In the genomic region with DNA sequence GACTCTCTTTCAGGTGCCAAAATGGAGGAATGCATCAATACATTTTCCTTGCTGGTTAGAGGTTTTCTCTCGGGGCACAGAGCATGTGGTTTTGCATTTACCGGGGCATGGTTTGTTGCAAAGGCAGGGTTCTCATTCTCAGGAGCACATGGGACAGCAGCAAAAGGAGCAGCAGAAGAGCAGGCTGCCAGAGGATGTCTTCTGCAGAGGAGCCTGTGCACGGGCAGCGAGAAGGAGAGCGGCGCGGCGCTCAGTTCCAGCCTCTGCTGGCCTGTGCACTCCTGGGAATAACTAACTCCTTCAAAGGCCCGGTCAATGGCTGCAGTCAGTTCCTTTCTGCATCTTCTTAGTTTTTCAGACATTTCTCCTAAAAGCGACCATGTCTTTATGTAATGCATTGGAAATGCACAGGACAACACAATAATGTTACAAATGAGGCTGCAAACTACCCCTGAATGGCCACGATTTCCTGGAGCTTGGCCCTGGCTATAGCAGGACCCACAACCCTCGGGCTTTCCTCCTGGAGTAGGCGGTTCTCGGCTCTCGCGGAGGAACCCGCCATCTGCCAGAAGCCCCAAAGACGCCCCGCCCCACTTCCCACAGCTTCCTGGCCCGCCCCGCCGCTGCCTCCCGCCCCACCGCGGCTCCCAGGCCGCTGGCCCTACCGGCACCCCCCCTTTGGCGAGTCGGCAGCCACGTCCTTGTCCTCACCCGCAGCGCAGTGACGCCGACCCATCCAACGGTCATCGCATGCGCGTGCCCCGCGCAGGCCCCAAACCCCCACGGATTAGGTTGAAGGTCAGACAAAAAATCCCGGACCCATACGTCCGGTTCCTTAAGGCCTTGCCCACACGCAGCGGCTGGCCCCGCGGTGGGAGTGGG, we compare ENCODE assay signal across 8 cellular contexts.
DNase-seq lines count a peak whose midpoint lies in the region; TF ChIP-seq lines count a peak whose summit lies in the region.

A gene (minus strand): TSS at position 758 of the 882 bp plus-strand sequence. CDS start 360 bp downstream, at position 398.

- peak; percentile 60 for TF ChIP-seq POLR2A in GM19099 (IDR thresholded peaks at IDR 0.05; ENCODE audit: extremely low read depth, insufficient read length, low read depth)

- TF ChIP-seq CTCF in 22Rv1 (IDR thresholded peaks at IDR 0.05): no peak
- no peak for TF ChIP-seq CTCF in epithelial cell of esophagus (IDR thresholded peaks at IDR 0.05; ENCODE audit: insufficient read depth, low read depth, low read length, missing control alignments)

- peak within 1 kb of the TSS; percentile 46 for H3K4me3 ChIP-seq in epithelial cell of esophagus (ENCODE audit: low read length)

- peak within 1 kb of the TSS; percentile 74 for H3K27ac ChIP-seq in 22Rv1

- DNase-seq in NCI-H1105 treated with DMSO at 0.1 percent for 48 hours (lab: John Stamatoyannopoulos, UW) (peak; percentile 51), activated T-cell treated with anti-CD3 and anti-CD28 coated beads for 1 hour (ENCODE audit: low read depth) (peak; percentile 59), epithelial cell of esophagus (ENCODE audit: low read depth) (peak; percentile 75), middle frontal gyrus (ENCODE audit: extremely low spot score, low spot score) (peak; percentile 55), UCSD-AML1 (lab: John Stamatoyannopoulos, UW; ENCODE audit: unreplicated experiment) (no peak)
- DNase-seq in stimulated activated CD8-positive, alpha-beta memory T cell treated with anti-CD3 and anti-CD28 coated beads, Interleukin-15, amount 100 ng/mL, for 24 hours (ENCODE audit: low read depth): peak; percentile 57
